19 cellular contexts compared by ENCODE assay signal in genomic region chr7:44138698-44139097, GRCh38. TPM values are rescaled to one million over a fixed set of nuclear protein-coding genes. Genes with fewer than 3 reads are reported as not detected.
"Had no signal": no experiment of that assay in that cellular context is flagged by ENCODE, and none has a peak within 500 bp of the region (broad histone marks: within the 10 kb centered on the region; RNA-seq: fewer than 3 reads in every experiment).

No MANE protein-coding gene starts in this region.

- H3K4me3 ChIP-seq: coronary artery, lung, thoracic aorta had no signal

- H3K27ac Mint-ChIP-seq: activated CD8-positive, alpha-beta T cell treated with anti-CD3 and anti-CD28 coated beads for 36 hours; activated naive CD8-positive, alpha-beta T cell treated with anti-CD3 and anti-CD28 coated beads, Interleukin-2, amount 10 ng/mL, durations not matched to agents 7 days and 5 days; activated T-helper 2 cell treated with anti-CD3 and anti-CD28 coated beads, Interferon-gamma antibody, Interleukin-2, Interleukin-4, amounts not matched to agents 10 μg/mL and 5 μg/mL and 100 μg/mL, durations not matched to agents 14 hours and 24 hours and 36 hours; natural killer cell treated with Interleukin-12 subunit alpha and Interleukin-12 subunit beta and Interleukin-15 and Interleukin-18, amount 100 ng/mL, for 72 hours; stimulated activated naive B cell treated with anti-CD40 and anti-IgM and Interleukin-4, amounts not matched to agents 10 μg/mL and 1 μg/mL and 100 μg/mL, for 72 hours had no signal

- DNase-seq: activated CD4-positive, alpha-beta T cell treated with anti-CD3 and anti-CD28 coated beads for 48 hours; activated CD4-positive, CD25-positive, alpha-beta regulatory T cell; activated CD8-positive, alpha-beta T cell treated with anti-CD3 and anti-CD28 coated beads for 36 hours; activated naive CD4-positive, alpha-beta T cell treated with Interleukin-2 at 50 U/mL for 16 hours; activated naive CD8-positive, alpha-beta T cell treated with anti-CD3 and anti-CD28 coated beads, Interleukin-2, amount 10 ng/mL, durations not matched to agents 7 days and 5 days; activated T-cell treated with anti-CD3 and anti-CD28 coated beads, Interleukin-2, amount 50 U/mL, for 1 hour; amygdala; stimulated activated naive B cell treated with anti-CD40 and anti-IgM and Interleukin-4, amounts not matched to agents 10 μg/mL and 1 μg/mL and 100 μg/mL, for 72 hours had no signal

- H3K9me3 ChIP-seq: heart left ventricle, neutrophil, thoracic aorta had no signal

- H3K4me3 Mint-ChIP-seq: activated CD8-positive, alpha-beta T cell treated with anti-CD3 and anti-CD28 coated beads for 36 hours; activated naive CD8-positive, alpha-beta T cell treated with anti-CD3 and anti-CD28 coated beads, Interleukin-2, amount 10 ng/mL, durations not matched to agents 7 days and 5 days; brain; natural killer cell treated with Interleukin-12 subunit alpha and Interleukin-12 subunit beta and Interleukin-15 and Interleukin-18, amount 100 ng/mL, for 72 hours; stimulated activated naive B cell treated with anti-CD40 and anti-IgM and Interleukin-4, amounts not matched to agents 10 μg/mL and 1 μg/mL and 100 μg/mL, for 72 hours had no signal

- H3K36me3 Mint-ChIP-seq: activated naive CD8-positive, alpha-beta T cell treated with anti-CD3 and anti-CD28 coated beads, Interleukin-2, amount 10 ng/mL, durations not matched to agents 7 days and 5 days; brain; natural killer cell treated with Interleukin-12 subunit alpha and Interleukin-12 subunit beta and Interleukin-15 and Interleukin-18, amount 100 ng/mL, for 72 hours; stimulated activated naive B cell treated with anti-CD40 and anti-IgM and Interleukin-4, amounts not matched to agents 10 μg/mL and 1 μg/mL and 100 μg/mL, for 72 hours had no signal

- FAIRE-seq: endometrium, frontal cortex had no signal

- H3K9me3 Mint-ChIP-seq: activated CD8-positive, alpha-beta T cell treated with anti-CD3 and anti-CD28 coated beads for 36 hours; activated naive CD8-positive, alpha-beta T cell treated with anti-CD3 and anti-CD28 coated beads, Interleukin-2, amount 10 ng/mL, durations not matched to agents 7 days and 5 days; activated T-helper 2 cell treated with anti-CD3 and anti-CD28 coated beads, Interferon-gamma antibody, Interleukin-2, Interleukin-4, amounts not matched to agents 10 μg/mL and 5 μg/mL and 100 μg/mL, durations not matched to agents 14 hours and 24 hours and 36 hours; brain; natural killer cell treated with Interleukin-12 subunit alpha and Interleukin-12 subunit beta and Interleukin-15 and Interleukin-18, amount 100 ng/mL, for 72 hours; stimulated activated naive B cell treated with anti-CD40 and anti-IgM and Interleukin-4, amounts not matched to agents 10 μg/mL and 1 μg/mL and 100 μg/mL, for 72 hours had no signal

- H3K27ac ChIP-seq: coronary artery, neutrophil, thoracic aorta had no signal

- H3K27me3 ChIP-seq: heart left ventricle had no signal

- H3K27me3 Mint-ChIP-seq: activated CD8-positive, alpha-beta T cell treated with anti-CD3 and anti-CD28 coated beads for 36 hours had no signal

- H3K36me3 ChIP-seq: heart left ventricle, neutrophil, thoracic aorta had no signal

- H3K4me1 Mint-ChIP-seq: activated naive CD8-positive, alpha-beta T cell treated with anti-CD3 and anti-CD28 coated beads, Interleukin-2, amount 10 ng/mL, durations not matched to agents 7 days and 5 days; stimulated activated naive B cell treated with anti-CD40 and anti-IgM and Interleukin-4, amounts not matched to agents 10 μg/mL and 1 μg/mL and 100 μg/mL, for 72 hours had no signal

- ATAC-seq: activated CD8-positive, alpha-beta T cell treated with anti-CD3 and anti-CD28 coated beads for 36 hours; heart left ventricle; natural killer cell treated with Interleukin-12 subunit alpha and Interleukin-12 subunit beta and Interleukin-15 and Interleukin-18, amount 100 ng/mL, for 72 hours; stimulated activated naive B cell treated with anti-CD40 and anti-IgM and Interleukin-4, amounts not matched to agents 10 μg/mL and 1 μg/mL and 100 μg/mL, for 72 hours had no signal

RNA-seq across cellular contexts. Expression of gene MYL7, which starts 2.4 kb away (rescaled TPM):
- total RNA-seq: activated CD8-positive, alpha-beta T cell treated with anti-CD3 and anti-CD28 coated beads for 36 hours; activated naive CD8-positive, alpha-beta T cell treated with anti-CD3 and anti-CD28 coated beads, Interleukin-2, amount 10 ng/mL, durations not matched to agents 7 days and 5 days; activated T-helper 2 cell treated with anti-CD3 and anti-CD28 coated beads, Interferon-gamma antibody, Interleukin-2, Interleukin-4, amounts not matched to agents 10 μg/mL and 5 μg/mL and 100 μg/mL, durations not matched to agents 14 hours and 24 hours and 36 hours; natural killer cell treated with Interleukin-12 subunit alpha and Interleukin-12 subunit beta and Interleukin-15 and Interleukin-18, amount 100 ng/mL, for 72 hours; thoracic aorta; ureter had no signal
